8 cellular contexts compared by ENCODE assay signal in genomic region chr3:134485620-134486576, GRCh38. TPM values are rescaled to one million over a fixed set of nuclear protein-coding genes. Genes with fewer than 3 reads are reported as not detected.
A peak's percentile ranks its signal among the peaks of the same experiment; 100 is the strongest.
DNase-seq lines count a peak whose midpoint lies in the region; ATAC-seq and TF ChIP-seq lines count a peak whose summit lies in the region.

ANAPC13 (minus strand) TSS chr3:134485985; CDS start chr3:134482904, 3,081 bp downstream.
CEP63 (plus strand) TSS chr3:134486057; CDS start chr3:134495321, 9,264 bp downstream.

- no peaks in the 10 kb centered on the region for H3F3A ChIP-seq in PC-3 (ENCODE audit: low read length, unreplicated experiment)

- peak; percentile 46; the same call in 1 of the 2 replicates for TF ChIP-seq EP300 in Ishikawa (IDR thresholded peaks at IDR 0.05; ENCODE audit: borderline replicate concordance)

- BruUV-seq in PC-3 (replicated peaks; lab: Mats Ljungman, UMichigan) = TSS peak; percentile 53

- intact Hi-C loops in PC-3 (cut with micrococcal nuclease) = no loop called here

- CTCF ChIA-PET in PC-3 (lab: Charles Lee) = no interaction called here

- H3K27me3 ChIP-seq in PC-3 (ENCODE audit: low read length) = no peaks in the 10 kb centered on the region
- no peaks in the 10 kb centered on the region for H3K27me3 ChIP-seq in mucosa of rectum (ENCODE audit: control insufficient read depth in 2 of 2, insufficient read depth in 2 of 2, low read length in 2 of 2)

- H3K4me1 ChIP-seq in PC-3 (ENCODE audit: insufficient read depth, low read length) = peaks cover 33% of the 10 kb centered on the region
- peaks cover 7 to 17% of the 10 kb centered on the region in 2 donors for H3K4me1 ChIP-seq in mucosa of rectum (ENCODE audit: control insufficient read depth in 2 of 2, insufficient read depth in 2 of 2, low read length in 2 of 2)

- POLR2A ChIA-PET in PC-3 (lab: Charles Lee; ENCODE audit: unreplicated experiment) = no interaction called here

- peak within 1 kb of the TSS; percentile 95 for H3K9ac ChIP-seq in PC-3 (ENCODE audit: low read length)
- peak within 1 kb of the TSS; percentile 89 to 99 for H3K9ac ChIP-seq in mucosa of rectum (ENCODE audit: low read depth in 1 of 2, low read length in 2 of 2)

- peak within 1 kb of the TSS; percentile 91 for H3K4me3 ChIP-seq in PC-3 (ENCODE audit: low read length)
- peak within 1 kb of the TSS; percentile 87 for H3K4me3 ChIP-seq in epithelial cell of proximal tubule (ENCODE audit: low read depth, low read length)
- peak within 1 kb of the TSS; percentile 88 to 98 for H3K4me3 ChIP-seq in mucosa of rectum (ENCODE audit: low read length in 2 of 2)

- peaks cover 73% of the 10 kb centered on the region for H3K79me2 ChIP-seq in PC-3 (ENCODE audit: low read length)

- no peaks in the 10 kb centered on the region for H3K9me2 ChIP-seq in PC-3 (replicated peaks; ENCODE audit: low read length)

- peak within 1 kb of the TSS; percentile 100 for H3K4me2 ChIP-seq in PC-3 (ENCODE audit: low read length)

- peak within 1 kb of the TSS; percentile 97 for H2AFZ ChIP-seq in PC-3 (ENCODE audit: low read length)

- no peak for TF ChIP-seq CTCF in PC-3 (conservative IDR thresholded peaks at IDR 0.05; ENCODE audit: low read depth, low read length)
- TF ChIP-seq CTCF in epithelial cell of proximal tubule (conservative IDR thresholded peaks at IDR 0.05; ENCODE audit: low read depth, low read length) = no peak

- H3K36me3 ChIP-seq in PC-3 (ENCODE audit: low read depth, low read length) = no peaks in the 10 kb centered on the region; the same call in 1 of the 2 replicates
- peaks cover 18 to 21% of the 10 kb centered on the region in 2 donors for H3K36me3 ChIP-seq in mucosa of rectum (ENCODE audit: control insufficient read depth in 2 of 2, insufficient read depth in 2 of 2, low read length in 2 of 2)

- H3K27ac ChIP-seq in PC-3 (ENCODE audit: low read length) = peak within 1 kb of the TSS; percentile 91
- peak within 1 kb of the TSS; percentile 94 to 96 for H3K27ac ChIP-seq in mucosa of rectum (ENCODE audit: low read depth in 2 of 2, low read length in 2 of 2)

- H3K9me3 ChIP-seq in PC-3 (ENCODE audit: low read length) (no peaks in the 10 kb centered on the region), mucosa of rectum (ENCODE audit: control insufficient read depth in 2 of 2, low read length in 2 of 2) (no peaks in the 10 kb centered on the region)

- no peak for TF ChIP-seq RAD21 in Ishikawa (IDR thresholded peaks at IDR 0.05; ENCODE audit: low read depth)

- H4K20me1 ChIP-seq in PC-3 (ENCODE audit: low read length) = no peaks in the 10 kb centered on the region

- ATAC-seq in GM21576 (IDR thresholded peaks at IDR 0.05; ENCODE audit: unreplicated experiment) (peak; percentile 80), PC-3 (peak; percentile 83)

- DNase-seq in DMS114 treated with DMSO at 0.1 percent for 48 hours (lab: John Stamatoyannopoulos, UW; ENCODE audit: unreplicated experiment) (peak; percentile 92), PC-3 (peak; percentile 92), activated T-cell treated with anti-CD3 and anti-CD28 coated beads for 48 hours (ENCODE audit: low read depth) (peak; percentile 85), epithelial cell of proximal tubule (ENCODE audit: low read depth) (peak; percentile 85)
- DNase-seq in stimulated activated CD8-positive, alpha-beta memory T cell treated with anti-CD3 and anti-CD28 coated beads, Interleukin-4, amount 100 ng/mL, for 48 hours = peak; percentile 91

TF ChIP-seq in Ishikawa, 13 proteins besides CTCF, POLR2A, EP300 and RAD21:
- TF ChIP-seq TCF12 (IDR thresholded peaks at IDR 0.05; ENCODE audit: low read depth) = peak; percentile 28
- peak; percentile 87 for TF ChIP-seq TAF1 (IDR thresholded peaks at IDR 0.05; ENCODE audit: low read depth)
- peak; percentile 49; the same call in 1 of the 2 replicates for TF ChIP-seq ZBTB7A (IDR thresholded peaks at IDR 0.05; ENCODE audit: low read depth)
- TF ChIP-seq NFIC (IDR thresholded peaks at IDR 0.05) = 0 out of 2 replicates have a peak, but pooled peaks have one; percentile 12
- peak; percentile 93 for TF ChIP-seq USF1 (IDR thresholded peaks at IDR 0.05)
- no peak for TF ChIP-seq REST (IDR thresholded peaks at IDR 0.05; ENCODE audit: low read depth)
- peak; percentile 84 for TF ChIP-seq EGR1 (IDR thresholded peaks at IDR 0.05)
- TF ChIP-seq FOXM1 (IDR thresholded peaks at IDR 0.05; ENCODE audit: borderline replicate concordance, low read depth) = peak; percentile 59; the same call in 1 of the 2 replicates
- TF ChIP-seq YY1 (IDR thresholded peaks at IDR 0.05; ENCODE audit: low read depth) = 0 out of 2 replicates have a peak, but pooled peaks have one; percentile 34
- no peak for TF ChIP-seq CREB1 (IDR thresholded peaks at IDR 0.05; ENCODE audit: low read depth)
- TF ChIP-seq TEAD4 (IDR thresholded peaks at IDR 0.05) = peak; percentile 31; the same call in 1 of the 2 replicates
- TF ChIP-seq MAX (IDR thresholded peaks at IDR 0.05) = peak; percentile 84
- peak; percentile 66 for TF ChIP-seq CEBPB (IDR thresholded peaks at IDR 0.05)

RNA-seq across cellular contexts. Expression of gene ANAPC13, which starts in this region (rescaled TPM):
- total RNA-seq in PC-3 (2014; rRNA removed) = 19.3 and 21.0 TPM in 2 replicates
- total RNA-seq in epithelial cell of proximal tubule = 52.5 and 80.5 TPM in 2 replicates

RNA-seq across cellular contexts. Expression of gene CEP63, which starts in this region (rescaled TPM):
- total RNA-seq in PC-3 (2014; rRNA removed) (15.4 and 38.1 TPM in 2 replicates), epithelial cell of proximal tubule (10.3 and 21.4 TPM in 2 replicates)

Comparison
In these comparisons a context has a peak if more than half of its experiments do, and no peak if none do; other contexts are left out.
1. Peak in every context shown above with its lines: DNase-seq, ATAC-seq, H3K4me3 ChIP-seq and H3K27ac ChIP-seq.